16 cellular contexts compared by ENCODE assay signal in the genomic region with DNA sequence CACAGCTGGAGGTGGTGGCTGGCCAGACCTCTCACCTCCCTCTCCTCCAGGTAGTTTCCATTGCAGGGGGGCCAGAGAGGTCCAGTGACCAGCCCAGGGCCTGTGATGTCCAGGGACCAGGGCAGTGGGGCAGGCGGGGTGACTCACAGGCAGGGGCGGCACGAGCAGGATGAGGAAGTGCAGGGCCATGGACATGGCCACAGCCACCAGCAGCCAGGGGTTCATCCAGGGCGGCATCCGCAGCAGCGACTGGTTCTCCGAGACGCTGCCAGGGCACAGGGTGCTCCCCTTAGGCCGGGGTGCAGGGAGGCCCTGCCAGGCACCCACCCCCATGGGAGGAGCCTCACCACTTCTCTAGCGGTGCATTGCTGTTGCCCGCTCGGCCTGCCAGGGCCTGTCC. TPM values are rescaled to one million over a fixed set of nuclear protein-coding genes. Genes with fewer than 3 reads are reported as not detected.
"Had no signal": no experiment of that assay in that cellular context is flagged by ENCODE, and none has a peak within 500 bp of the region (broad histone marks: within the 10 kb centered on the region; RNA-seq: fewer than 3 reads in every experiment).

No MANE protein-coding gene starts in this region.

- H3K9me3 Mint-ChIP-seq: activated CD4-positive, alpha-beta memory T cell treated with anti-CD3 and anti-CD28 coated beads, Interleukin-2, amount 10 ng/mL, durations not matched to agents 7 days and 5 days; activated T-helper 1 cell treated with anti-CD3 and anti-CD28 coated beads, Interleukin-12 subunit alpha, Interleukin-12 subunit beta, Interleukin-2, Interleukin-4 antibody, amounts not matched to agents 30 ng/mL and 10 ng/mL and 1 ng/mL, durations not matched to agents 14 hours and 24 hours and 36 hours; mesothelial cell of epicardium had no signal

- H3K4me3 Mint-ChIP-seq: activated CD4-positive, alpha-beta memory T cell treated with anti-CD3 and anti-CD28 coated beads, Interleukin-2, amount 10 ng/mL, durations not matched to agents 7 days and 5 days; activated T-helper 1 cell treated with anti-CD3 and anti-CD28 coated beads, Interleukin-12 subunit alpha, Interleukin-12 subunit beta, Interleukin-2, Interleukin-4 antibody, amounts not matched to agents 30 ng/mL and 10 ng/mL and 1 ng/mL, durations not matched to agents 14 hours and 24 hours and 36 hours; mesothelial cell of epicardium had no signal

- H3K9me3 ChIP-seq: ascending aorta, esophagus squamous epithelium, left ventricle myocardium inferior, stomach, thoracic aorta, uterus had no signal

- H3K27ac Mint-ChIP-seq: activated CD4-positive, alpha-beta memory T cell treated with anti-CD3 and anti-CD28 coated beads, Interleukin-2, amount 10 ng/mL, durations not matched to agents 7 days and 5 days; activated T-helper 1 cell treated with anti-CD3 and anti-CD28 coated beads, Interleukin-12 subunit alpha, Interleukin-12 subunit beta, Interleukin-2, Interleukin-4 antibody, amounts not matched to agents 30 ng/mL and 10 ng/mL and 1 ng/mL, durations not matched to agents 14 hours and 24 hours and 36 hours; mesothelial cell of epicardium had no signal

- H3K36me3 Mint-ChIP-seq: mesothelial cell of epicardium had no signal

- H3K4me3 ChIP-seq: ascending aorta, esophagus squamous epithelium, left ventricle myocardium inferior, stomach, thoracic aorta, uterus had no signal

- H3K36me3 ChIP-seq: left ventricle myocardium inferior, uterus had no signal

- H3K27ac ChIP-seq: ascending aorta, esophagus squamous epithelium, left ventricle myocardium inferior, stomach, thoracic aorta, uterus, VCaP had no signal

- ATAC-seq: sciatic nerve had no signal

- DNase-seq: activated CD4-positive, alpha-beta memory T cell treated with anti-CD3 and anti-CD28 coated beads, Interleukin-2, amount 10 ng/mL, durations not matched to agents 7 days and 5 days; activated naive CD4-positive, alpha-beta T cell; esophagus squamous epithelium; foreskin fibroblast; left ventricle myocardium inferior; stimulated activated CD4-positive, alpha-beta T cell treated with anti-CD3 and anti-CD28 coated beads, Interleukin-2, amount 100 ng/mL, for 24 hours; stomach; T1000; uterus had no signal

- H3K4me1 ChIP-seq: uterus had no signal

- H3K27me3 ChIP-seq: ascending aorta, esophagus squamous epithelium, stomach, uterus had no signal

- H3K27me3 Mint-ChIP-seq: activated CD4-positive, alpha-beta memory T cell treated with anti-CD3 and anti-CD28 coated beads, Interleukin-2, amount 10 ng/mL, durations not matched to agents 7 days and 5 days had no signal

- H3K4me1 Mint-ChIP-seq: activated CD4-positive, alpha-beta memory T cell treated with anti-CD3 and anti-CD28 coated beads, Interleukin-2, amount 10 ng/mL, durations not matched to agents 7 days and 5 days had no signal

RNA-seq across cellular contexts. Expression of a gene that starts 12.9 kb away (rescaled TPM):
- total RNA-seq: ascending aorta, bronchial epithelial cell had no signal
